ENCODE assay signal across 1 cellular context in the genomic region with DNA sequence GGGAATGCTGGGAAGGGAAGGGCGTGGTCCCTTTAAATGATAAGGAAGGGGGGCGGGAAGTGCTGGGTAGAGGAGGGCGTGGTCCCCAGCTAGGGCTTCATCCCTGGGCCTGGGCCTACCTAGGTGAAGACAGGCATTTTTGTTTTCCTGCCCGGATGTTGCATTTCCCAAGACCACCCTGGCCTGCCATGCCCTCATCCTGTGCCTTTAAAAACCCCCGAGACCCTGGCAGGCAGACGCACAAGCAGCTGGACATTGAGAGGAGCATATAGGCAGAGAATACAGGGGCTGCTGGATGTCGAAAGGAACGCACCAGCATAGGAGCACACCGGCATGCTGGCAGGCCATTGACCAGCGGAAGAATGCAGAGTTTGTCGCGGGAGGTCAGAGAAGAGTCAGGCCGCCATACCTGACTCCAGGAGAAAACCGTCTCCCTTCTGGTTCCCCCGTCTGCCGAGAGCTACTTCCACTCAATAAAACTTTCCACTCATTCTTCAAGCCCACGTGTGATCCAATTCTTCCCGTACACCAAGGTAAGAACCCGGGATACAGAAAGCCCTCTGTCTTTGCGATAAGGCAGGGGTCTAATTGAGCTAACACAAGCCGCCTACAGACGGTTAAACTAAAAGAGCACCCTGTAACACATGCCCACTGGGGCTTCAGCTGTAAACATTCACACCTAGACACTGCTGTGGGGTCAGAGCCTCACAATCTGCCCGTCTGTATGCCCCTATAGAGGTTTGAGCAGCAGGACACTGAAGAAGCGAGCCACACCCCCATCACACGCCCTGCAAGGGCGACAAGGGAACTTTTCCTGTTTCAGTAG.
TF ChIP-seq lines count a peak whose summit lies in the region.

No MANE protein-coding gene starts in this region.

TF ChIP-seq in K562, 482 proteins besides CTCF, POLR2A, EP300 and RAD21 (continued from another document):
- peak; percentile 46; the same call in 1 of the 2 replicates for TF ChIP-seq ZBTB33 (CRISPR knock-in tag; IDR thresholded peaks at IDR 0.05)
- no peak for TF ChIP-seq SETDB1 (IDR thresholded peaks at IDR 0.05; ENCODE audit: low read length)
TF ChIP-seq in K562: peak in this region for 1.
